Comparison of ENCODE assay signal across 8 cellular contexts in genomic region chr9:112375361-112375760, GRCh38.
"Had no signal": no experiment of that assay in that cellular context is flagged by ENCODE, and none has a peak within 500 bp of the region (broad histone marks: within the 10 kb centered on the region; RNA-seq: fewer than 3 reads in every experiment).

No MANE protein-coding gene starts in this region.

- ATAC-seq: GM12878 had no signal

- H3K4me3 ChIP-seq: GM12878 had no signal

- FAIRE-seq: G401.6, GM12878, GM12891, GM12892, GM18507, GM19239 had no signal

- DNase-seq: GDM1, GF-D8 had no signal
